15 cellular contexts compared by ENCODE assay signal in the genomic region with DNA sequence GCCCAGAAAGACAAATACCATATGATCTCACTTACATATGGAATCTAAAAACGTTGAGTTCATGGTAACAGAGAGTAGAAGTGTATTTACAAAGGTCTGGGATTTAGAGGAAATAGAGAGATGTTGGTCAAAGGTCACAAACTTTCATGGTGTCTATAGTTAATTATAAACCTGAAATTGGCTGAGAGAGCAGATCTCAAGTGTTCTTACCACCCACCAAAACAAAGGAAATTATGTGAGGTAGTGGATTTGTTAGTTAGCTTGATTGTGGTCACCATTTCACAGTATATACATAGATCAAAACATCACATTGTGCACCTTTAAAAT.
DNase-seq lines count a peak whose midpoint lies in the region; ATAC-seq and TF ChIP-seq lines count a peak whose summit lies in the region.
"Had no signal": no experiment of that assay in that cellular context is flagged by ENCODE, and none has a peak within 500 bp of the region (broad histone marks: within the 10 kb centered on the region; RNA-seq: fewer than 3 reads in every experiment).

No MANE protein-coding gene starts in this region.

- H3K4me2 ChIP-seq in neuronal stem cell (ENCODE audit: insufficient read depth, low read length, poor library complexity, severe bottlenecking): no peak overlapping the region

- peak overlapping the region; percentile 39 for H3K27ac Mint-ChIP-seq in progenitor cell of endocrine pancreas
- H3K27ac Mint-ChIP-seq: activated CD4-positive, alpha-beta memory T cell treated with anti-CD3 and anti-CD28 coated beads for 36 hours; activated naive CD8-positive, alpha-beta T cell treated with anti-CD3 and anti-CD28 coated beads, Interleukin-2, amount 50 U/mL, for 24 hours; activated T-cell treated with anti-CD3 and anti-CD28 coated beads, Interleukin-2, amount 50 U/mL, for 72 hours; B cell had no signal

- H2AK5ac ChIP-seq in neuronal stem cell (ENCODE audit: low read depth, low read length): no peak overlapping the region

- H3K14ac ChIP-seq in neuronal stem cell (ENCODE audit: low read length): no peak overlapping the region

- H3K9ac ChIP-seq in neuronal stem cell (ENCODE audit: low read depth, low read length, poor library complexity): no peak overlapping the region

- H2BK5ac ChIP-seq in neuronal stem cell (ENCODE audit: low read length): no peak overlapping the region

- no peaks in the 10 kb centered on the region for H3K36me3 Mint-ChIP-seq in progenitor cell of endocrine pancreas (ENCODE audit: insufficient read depth)
- H3K36me3 Mint-ChIP-seq: activated CD4-positive, alpha-beta memory T cell treated with anti-CD3 and anti-CD28 coated beads for 36 hours had no signal

- H3K36me3 ChIP-seq in body of pancreas (replicated peaks in 1 of 2; ENCODE audit: insufficient read depth in 1 of 2, low read depth in 2 of 2): no peaks in the 10 kb centered on the region
- no peaks in the 10 kb centered on the region for H3K36me3 ChIP-seq in neuronal stem cell (replicated peaks in 1 of 2; ENCODE audit: control insufficient read depth in 2 of 2, insufficient read depth in 2 of 2, low read length in 2 of 2)

- peak; percentile 91 for ATAC-seq in GM18861 (IDR thresholded peaks at IDR 0.05; ENCODE audit: unreplicated experiment)
- ATAC-seq in HG02943 (IDR thresholded peaks at IDR 0.05; ENCODE audit: low read depth, unreplicated experiment): peak; percentile 79
- ATAC-seq in body of pancreas: peak; percentile 86
- ATAC-seq: activated naive CD8-positive, alpha-beta T cell treated with anti-CD3 and anti-CD28 coated beads, Interleukin-2, amount 50 U/mL, for 24 hours; activated T-cell treated with anti-CD3 and anti-CD28 coated beads, Interleukin-2, amount 50 U/mL, for 72 hours; foreskin keratinocyte had no signal

- H3K9me3 Mint-ChIP-seq in progenitor cell of endocrine pancreas (ENCODE audit: low read depth): no peaks in the 10 kb centered on the region
- H3K9me3 Mint-ChIP-seq: activated CD4-positive, alpha-beta memory T cell treated with anti-CD3 and anti-CD28 coated beads for 36 hours; activated naive CD8-positive, alpha-beta T cell treated with anti-CD3 and anti-CD28 coated beads, Interleukin-2, amount 50 U/mL, for 24 hours; activated T-cell treated with anti-CD3 and anti-CD28 coated beads, Interleukin-2, amount 50 U/mL, for 72 hours had no signal

- H3K4me3 Mint-ChIP-seq in progenitor cell of endocrine pancreas (ENCODE audit: low read depth): peak overlapping the region; percentile 0
- H3K4me3 Mint-ChIP-seq: activated CD4-positive, alpha-beta memory T cell treated with anti-CD3 and anti-CD28 coated beads for 36 hours; activated naive CD8-positive, alpha-beta T cell treated with anti-CD3 and anti-CD28 coated beads, Interleukin-2, amount 50 U/mL, for 24 hours; activated T-cell treated with anti-CD3 and anti-CD28 coated beads, Interleukin-2, amount 50 U/mL, for 72 hours; B cell had no signal

- peaks cover 80% of the 10 kb centered on the region for H3K4me1 ChIP-seq in body of pancreas
- no peaks in the 10 kb centered on the region for H3K4me1 ChIP-seq in neuronal stem cell (ENCODE audit: control insufficient read depth in 2 of 2, insufficient read depth in 1 of 2, low read depth in 1 of 2, low read length in 2 of 2)
- H3K4me1 ChIP-seq: foreskin keratinocyte had no signal

- no peak overlapping the region for H2BK120ac ChIP-seq in neuronal stem cell (ENCODE audit: low read depth, low read length)

- H3K27me3 ChIP-seq in body of pancreas: no peaks in the 10 kb centered on the region
- H3K27me3 ChIP-seq in neuronal stem cell (ENCODE audit: control insufficient read depth in 3 of 3, insufficient read depth in 3 of 3, low read depth in 1 of 3, low read length in 3 of 3): peaks cover 0 to 1% (median 0%) of the 10 kb centered on the region in 3 experiments

- intact Hi-C loops in body of pancreas (cut with DNase I): no loop called here

- no peak overlapping the region for H2BK15ac ChIP-seq in neuronal stem cell (ENCODE audit: low read length)

- H3K18ac ChIP-seq in neuronal stem cell (ENCODE audit: low read length): no peak overlapping the region

- H3K27ac ChIP-seq in body of pancreas (peak overlapping the region; percentile 50 to 79 (median 74)), neuronal stem cell (replicated peaks; ENCODE audit: low read length) (no peak overlapping the region)
- H3K27ac ChIP-seq: foreskin keratinocyte had no signal

- no peak overlapping the region for H2AFZ ChIP-seq in neuronal stem cell (ENCODE audit: low read length)

- DNase-seq in body of pancreas (no peak), progenitor cell of endocrine pancreas (ENCODE audit: low spot score, unreplicated experiment) (no peak), dermis blood vessel endothelial cell (no peak), neuronal stem cell (ENCODE audit: low spot score) (no peak), inferior parietal cortex (ENCODE audit: extremely low spot score) (no peak), mucosa of gallbladder (ENCODE audit: low spot score) (no peak)
- DNase-seq: activated CD4-positive, alpha-beta memory T cell treated with anti-CD3 and anti-CD28 coated beads for 36 hours; activated naive CD8-positive, alpha-beta T cell treated with anti-CD3 and anti-CD28 coated beads, Interleukin-2, amount 50 U/mL, for 24 hours; activated T-cell treated with anti-CD3 and anti-CD28 coated beads, Interleukin-2, amount 50 U/mL, for 72 hours; central memory CD4-positive, alpha-beta T cell; foreskin keratinocyte; mesenchymal stem cell had no signal

- no peak overlapping the region for H4K91ac ChIP-seq in neuronal stem cell (ENCODE audit: low read depth, low read length, poor library complexity)

- no peak overlapping the region for H4K8ac ChIP-seq in neuronal stem cell (ENCODE audit: low read depth, low read length)

- no peak overlapping the region for H2BK12ac ChIP-seq in neuronal stem cell (ENCODE audit: low read length)

- H3K4me1 Mint-ChIP-seq in progenitor cell of endocrine pancreas (ENCODE audit: low read depth): peaks cover 41% of the 10 kb centered on the region
- H3K4me1 Mint-ChIP-seq: activated naive CD8-positive, alpha-beta T cell treated with anti-CD3 and anti-CD28 coated beads, Interleukin-2, amount 50 U/mL, for 24 hours; B cell had no signal

- WGBS in body of pancreas, 2 donors: 0 to 8% methylated on average over 1 of the region's 1 CpG
- no CpG with 5 or more reads among the region's 1 CpG for WGBS in neuronal stem cell (ENCODE audit: extremely low coverage in 2 of 2, insufficient read length in 2 of 2, insufficient replicate concordance in 1 of 2), 2 donors

- H3K23ac ChIP-seq in neuronal stem cell (ENCODE audit: low read depth, low read length, poor library complexity): no peak overlapping the region

- H3K9me3 ChIP-seq in body of pancreas (no peaks in the 10 kb centered on the region), neuronal stem cell (replicated peaks in 1 of 2; ENCODE audit: control insufficient read depth in 2 of 2, insufficient read depth in 1 of 2, low read depth in 1 of 2, low read length in 2 of 2) (no peaks in the 10 kb centered on the region)

- H3K4me3 ChIP-seq in body of pancreas (no peak overlapping the region), neuronal stem cell (ENCODE audit: low read length in 2 of 2) (no peak overlapping the region)

- no peak for TF ChIP-seq POLR2A in body of pancreas (IDR thresholded peaks at IDR 0.05)

- H3K79me1 ChIP-seq in neuronal stem cell (ENCODE audit: low read depth, low read length): no peaks in the 10 kb centered on the region

- H3K27me3 Mint-ChIP-seq in progenitor cell of endocrine pancreas: no peaks in the 10 kb centered on the region

- no peak for TF ChIP-seq CTCF in body of pancreas (IDR thresholded peaks at IDR 0.05)
- no peak for TF ChIP-seq CTCF in progenitor cell of endocrine pancreas (IDR thresholded peaks at IDR 0.05; ENCODE audit: unreplicated experiment)

- no peak overlapping the region for H3K4ac ChIP-seq in neuronal stem cell (ENCODE audit: low read length)
